8 cellular contexts compared by ENCODE assay signal in genomic region chr10:62038609-62039190, GRCh38.
A peak's percentile ranks its signal among the peaks of the same experiment; 100 is the strongest.
DNase-seq lines count a peak whose midpoint lies in the region; ATAC-seq and TF ChIP-seq lines count a peak whose summit lies in the region.

No MANE protein-coding gene starts in this region.

- H2AFZ ChIP-seq in OCI-LY3 (ENCODE audit: low read depth, low read length): no peak overlapping the region

- H3K9ac ChIP-seq in OCI-LY3 (ENCODE audit: low read length): peak overlapping the region; percentile 21
- H3K9ac ChIP-seq in stomach smooth muscle (ENCODE audit: low read length in 2 of 2): peak overlapping the region; percentile 25 to 37

- H3K9me3 ChIP-seq in OCI-LY3 (ENCODE audit: insufficient read depth, low read length) (no peaks in the 10 kb centered on the region), stomach smooth muscle (ENCODE audit: control insufficient read depth in 2 of 2, low read length in 2 of 2) (no peaks in the 10 kb centered on the region)

- peak overlapping the region; percentile 27; the same call in 1 of the 2 replicates for H3K4me3 ChIP-seq in OCI-LY3 (ENCODE audit: low read length)
- H3K4me3 ChIP-seq in stomach smooth muscle (ENCODE audit: low read length in 2 of 2): peak overlapping the region; percentile 44 to 65

- H3K27me3 ChIP-seq in OCI-LY3 (ENCODE audit: low read depth, low read length): no peaks in the 10 kb centered on the region
- H3K27me3 ChIP-seq in stomach smooth muscle (ENCODE audit: control insufficient read depth in 1 of 2, insufficient read depth in 2 of 2, low read length in 2 of 2): no peaks in the 10 kb centered on the region

- H3K4me1 ChIP-seq in OCI-LY3 (ENCODE audit: low read length) (peaks cover 56% of the 10 kb centered on the region), stomach smooth muscle (ENCODE audit: control insufficient read depth, insufficient read depth, low read length) (peaks cover 22% of the 10 kb centered on the region)

- peak overlapping the region; percentile 18 for H3K27ac ChIP-seq in OCI-LY3 (ENCODE audit: low read length)
- no peak overlapping the region for H3K27ac ChIP-seq in stomach smooth muscle (ENCODE audit: low read length)

- DNase-seq in AML-193 (lab: John Stamatoyannopoulos, UW): peak; percentile 63 to 77
- peak; percentile 56 for DNase-seq in HPDE6-E6E7 (ENCODE audit: extremely low spot score)
- DNase-seq in activated T-cell treated with anti-CD3 and anti-CD28 coated beads, Interleukin-2, amount 50 U/mL, for 72 hours: peak; percentile 78 to 80
- DNase-seq in fibroblast of gingiva (ENCODE audit: low read depth): peak; percentile 65
- DNase-seq in nephron progenitor cell: peak; percentile 48

- peaks cover 95% of the 10 kb centered on the region for H3K4me1 Mint-ChIP-seq in activated T-cell treated with anti-CD3 and anti-CD28 coated beads, Interleukin-2, amount 50 U/mL, for 72 hours (ENCODE audit: low read depth)
- H3K4me1 Mint-ChIP-seq in nephron progenitor cell: peaks cover 70% of the 10 kb centered on the region

- H3K79me2 ChIP-seq in OCI-LY3 (ENCODE audit: low read length): no peaks in the 10 kb centered on the region

- H3K36me3 ChIP-seq in OCI-LY3 (replicated peaks; ENCODE audit: low read depth, low read length) (no peaks in the 10 kb centered on the region), stomach smooth muscle (ENCODE audit: control insufficient read depth in 2 of 2, insufficient read depth in 2 of 2, low read length in 2 of 2) (no peaks in the 10 kb centered on the region)

- H3K27me3 Mint-ChIP-seq in activated T-cell treated with anti-CD3 and anti-CD28 coated beads, Interleukin-2, amount 50 U/mL, for 72 hours (ENCODE audit: low read depth): no peaks in the 10 kb centered on the region
- H3K27me3 Mint-ChIP-seq in nephron progenitor cell (ENCODE audit: low read depth, poor library complexity): peaks cover 3% of the 10 kb centered on the region

- peak overlapping the region; percentile 97 for H3K27ac Mint-ChIP-seq in activated T-cell treated with anti-CD3 and anti-CD28 coated beads, Interleukin-2, amount 50 U/mL, for 72 hours
- H3K27ac Mint-ChIP-seq in nephron progenitor cell: no peak overlapping the region

- TF ChIP-seq CTCF in OCI-LY3 (IDR thresholded peaks at IDR 0.05; ENCODE audit: low read depth, low read length) (peak; percentile 77), nephron progenitor cell (IDR thresholded peaks at IDR 0.05) (peak; percentile 71)

- peaks cover 3 to 16% of the 10 kb centered on the region in 2 donors for H3K36me3 Mint-ChIP-seq in activated T-cell treated with anti-CD3 and anti-CD28 coated beads, Interleukin-2, amount 50 U/mL, for 72 hours (ENCODE audit: insufficient read depth in 2 of 2)
- H3K36me3 Mint-ChIP-seq in nephron progenitor cell (ENCODE audit: low read depth): peaks cover 5% of the 10 kb centered on the region

- no peaks in the 10 kb centered on the region for H4K20me1 ChIP-seq in OCI-LY3 (ENCODE audit: insufficient read depth, low read length)

- peak; percentile 39 for ATAC-seq in GM19324 (IDR thresholded peaks at IDR 0.05; ENCODE audit: low FRiP score, unreplicated experiment)
- peak; percentile 65 to 74 for ATAC-seq in activated T-cell treated with anti-CD3 and anti-CD28 coated beads, Interleukin-2, amount 50 U/mL, for 72 hours (replicated peaks in 1 of 2)

- peak overlapping the region; percentile 69 for H3K4me2 ChIP-seq in OCI-LY3 (ENCODE audit: low read length)

- H3K4me3 Mint-ChIP-seq in activated T-cell treated with anti-CD3 and anti-CD28 coated beads, Interleukin-2, amount 50 U/mL, for 72 hours: peak overlapping the region; percentile 58 to 85
- H3K4me3 Mint-ChIP-seq in nephron progenitor cell: peak overlapping the region; percentile 41

- no peaks in the 10 kb centered on the region for H3K9me3 Mint-ChIP-seq in activated T-cell treated with anti-CD3 and anti-CD28 coated beads, Interleukin-2, amount 50 U/mL, for 72 hours
- H3K9me3 Mint-ChIP-seq in nephron progenitor cell: no peaks in the 10 kb centered on the region
